In genomic region chr11:36141595-36141994, GRCh38 we compare ENCODE assay signal across 23 cellular contexts.
DNase-seq lines count a peak whose midpoint lies in the region; ATAC-seq and TF ChIP-seq lines count a peak whose summit lies in the region.
"Had no signal": no experiment of that assay in that cellular context is flagged by ENCODE, and none has a peak within 500 bp of the region (broad histone marks: within the 10 kb centered on the region; RNA-seq: fewer than 3 reads in every experiment).

No MANE protein-coding gene starts in this region.

- H3K27ac ChIP-seq in RWPE1 = peak overlapping the region; percentile 44
- H3K27ac ChIP-seq: coronary artery, HL-60, tibial nerve had no signal

- no peaks in the 10 kb centered on the region for H3K27me3 Mint-ChIP-seq in nephron progenitor cell (ENCODE audit: low read depth, poor library complexity)
- H3K27me3 Mint-ChIP-seq: activated B cell treated with CpG ODN at 0.5 μM for 24 hours; activated naive CD8-positive, alpha-beta T cell treated with anti-CD3 and anti-CD28 coated beads, Interleukin-2, amount 50 U/mL, for 24 hours had no signal

- CTCF ChIA-PET in RWPE1 (lab: Yijun Ruan, JAX) = no interaction called here

- peaks cover 13% of the 10 kb centered on the region for H3K9me3 Mint-ChIP-seq in nephron progenitor cell
- H3K9me3 Mint-ChIP-seq: activated B cell treated with CpG ODN at 0.5 μM for 24 hours; activated naive CD8-positive, alpha-beta T cell treated with anti-CD3 and anti-CD28 coated beads, Interleukin-2, amount 50 U/mL, for 24 hours; effector memory CD8-positive, alpha-beta T cell had no signal

- POLR2A ChIA-PET in RWPE1 (lab: Yijun Ruan, JAX; ENCODE audit: low non-redundant PET) = no interaction called here

- H3K27ac Mint-ChIP-seq in nephron progenitor cell = peak overlapping the region; percentile 68
- H3K27ac Mint-ChIP-seq: activated B cell treated with CpG ODN at 0.5 μM for 24 hours; activated naive CD8-positive, alpha-beta T cell treated with anti-CD3 and anti-CD28 coated beads, Interleukin-2, amount 50 U/mL, for 24 hours; CD4-positive, alpha-beta T cell; effector memory CD8-positive, alpha-beta T cell; naive thymus-derived CD8-positive, alpha-beta T cell had no signal

- TF ChIP-seq CTCF in RWPE1 (conservative IDR thresholded peaks at IDR 0.05; ENCODE audit: low read depth) = no peak
- no peak for TF ChIP-seq CTCF in nephron progenitor cell (IDR thresholded peaks at IDR 0.05)

- H3K4me1 Mint-ChIP-seq in nephron progenitor cell = peaks cover 39% of the 10 kb centered on the region
- H3K4me1 Mint-ChIP-seq: activated B cell treated with CpG ODN at 0.5 μM for 24 hours; activated naive CD8-positive, alpha-beta T cell treated with anti-CD3 and anti-CD28 coated beads, Interleukin-2, amount 50 U/mL, for 24 hours; naive thymus-derived CD8-positive, alpha-beta T cell had no signal

- H3K4me3 Mint-ChIP-seq in nephron progenitor cell = no peak overlapping the region
- H3K4me3 Mint-ChIP-seq: activated B cell treated with CpG ODN at 0.5 μM for 24 hours; activated naive CD8-positive, alpha-beta T cell treated with anti-CD3 and anti-CD28 coated beads, Interleukin-2, amount 50 U/mL, for 24 hours; CD4-positive, alpha-beta T cell; effector memory CD8-positive, alpha-beta T cell; naive thymus-derived CD8-positive, alpha-beta T cell had no signal

- ATAC-seq in HG03280 (IDR thresholded peaks at IDR 0.05; ENCODE audit: unreplicated experiment) = no peak
- no peak for ATAC-seq in activated CD4-positive, CD25-positive, alpha-beta regulatory T cell treated with anti-CD3 and anti-CD28 coated beads, Interleukin-2, amount 50 U/mL, for 24 hours
- ATAC-seq: activated naive CD8-positive, alpha-beta T cell treated with anti-CD3 and anti-CD28 coated beads, Interleukin-2, amount 50 U/mL, for 24 hours; effector memory CD8-positive, alpha-beta T cell; naive thymus-derived CD8-positive, alpha-beta T cell had no signal

- DNase-seq in NCI-H510A treated with DMSO at 0.1 percent for 48 hours (lab: John Stamatoyannopoulos, UW) (peak; percentile 4), NCI-H510A (lab: John Stamatoyannopoulos, UW) (no peak), NCI-H1105 (lab: John Stamatoyannopoulos, UW) (peak; percentile 71), RWPE1 (ENCODE audit: low spot score) (no peak), nephron progenitor cell (peak; percentile 8), NCI-H1048 (lab: John Stamatoyannopoulos, UW) (no peak)
- DNase-seq: activated B cell treated with CpG ODN at 0.5 μM for 24 hours; activated CD4-positive, alpha-beta T cell treated with anti-CD3 and anti-CD28 coated beads, Interleukin-2, amount 50 U/mL, for 1 hour; activated naive CD8-positive, alpha-beta T cell treated with anti-CD3 and anti-CD28 coated beads, Interleukin-2, amount 50 U/mL, for 24 hours; activated T-cell treated with anti-CD3 and anti-CD28 coated beads, Interleukin-2, amount 50 U/mL, for 48 hours; CD4-positive, alpha-beta T cell; effector memory CD8-positive, alpha-beta T cell; EL; erythroblast; naive thymus-derived CD8-positive, alpha-beta T cell; OCI-M1; stimulated activated CD4-positive, alpha-beta T cell treated with anti-CD3 and anti-CD28 coated beads, Interleukin-15, amount 100 ng/mL, for 24 hours; stimulated activated CD4-positive, alpha-beta T cell treated with anti-CD3 and anti-CD28 coated beads, Interleukin-4, amount 100 ng/mL, for 4 hours had no signal

- H3K36me3 Mint-ChIP-seq in nephron progenitor cell (ENCODE audit: low read depth) = peaks cover 20% of the 10 kb centered on the region
- H3K36me3 Mint-ChIP-seq: naive thymus-derived CD8-positive, alpha-beta T cell had no signal

Comparison
In these comparisons a context has a peak if more than half of its experiments do, and no peak if none do; other contexts are left out.
1. DNase-seq: peak in NCI-H510A treated with DMSO at 0.1 percent for 48 hours (single experiment), NCI-H1105 (single experiment) and nephron progenitor cell (single experiment); none in NCI-H510A (single experiment), RWPE1 (single experiment) and NCI-H1048 (single experiment).